3 cellular contexts compared by ENCODE assay signal in the genomic region with DNA sequence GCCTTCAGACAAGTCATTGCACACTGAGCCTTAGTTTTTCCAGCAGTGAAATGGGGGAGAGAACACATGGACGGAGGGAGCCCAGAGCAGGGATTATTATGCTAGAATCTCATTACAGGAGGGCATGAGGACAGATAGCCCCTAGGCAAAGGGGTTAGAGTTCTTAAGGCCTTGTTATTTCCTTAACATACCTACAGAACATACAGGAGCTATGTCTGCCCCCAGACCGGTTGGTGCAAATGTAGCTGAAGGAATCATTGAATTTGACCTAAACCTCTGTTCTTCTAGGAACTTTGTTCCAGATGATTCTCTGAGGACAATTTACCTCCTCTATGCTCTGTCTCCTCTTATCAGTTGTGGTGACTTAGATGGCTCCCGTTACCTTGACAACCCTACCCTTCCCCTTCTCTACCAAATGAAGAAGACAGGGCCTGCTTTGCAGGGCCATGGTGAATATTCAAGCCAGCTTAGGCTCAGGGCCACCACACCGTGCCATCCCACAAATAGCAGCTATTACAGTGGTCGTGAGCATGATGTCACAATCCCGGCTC.
TF ChIP-seq lines count a peak whose summit lies in the region.

No MANE protein-coding gene starts in this region.

TF ChIP-seq in GM23338, 12 proteins besides CTCF, POLR2A, EP300 and RAD21 (continued from another document):
- no peak for TF ChIP-seq NANOG (IDR thresholded peaks at IDR 0.05; ENCODE audit: borderline replicate concordance)
- no peak for TF ChIP-seq CREB1 (CRISPR knock-in tag; IDR thresholded peaks at IDR 0.05; ENCODE audit: low read depth)
- no peak for TF ChIP-seq ZNF331 (CRISPR knock-in tag; IDR thresholded peaks at IDR 0.05; ENCODE audit: low read depth)
- 0 out of 2 replicates have a peak, but pooled peaks have one; percentile 18 for TF ChIP-seq POLR2AphosphoS5 (IDR thresholded peaks at IDR 0.05; ENCODE audit: low read depth)

TF ChIP-seq in K562, 482 proteins besides CTCF, POLR2A, EP300 and RAD21:
- no peak for TF ChIP-seq BHLHE40 (IDR thresholded peaks at IDR 0.05; ENCODE audit: low read length)
- TF ChIP-seq RFX1 (IDR thresholded peaks at IDR 0.05) = peak; percentile 35; the same call in 1 of the 2 replicates

TF ChIP-seq in neural cell, 6 proteins besides CTCF, POLR2A, EP300 and RAD21 (continued from another document):
- TF ChIP-seq SMC3 (conservative IDR thresholded peaks at IDR 0.05; ENCODE audit: poor library complexity) (no peak), MXI1 (conservative IDR thresholded peaks at IDR 0.05; ENCODE audit: poor library complexity, severe bottlenecking) (no peak), TAF1 (IDR thresholded peaks at IDR 0.05; ENCODE audit: low read depth) (no peak), EZH2 (IDR thresholded peaks at IDR 0.05; ENCODE audit: borderline replicate concordance, insufficient read depth, low read length, poor library complexity, severe bottlenecking) (no peak)
- TF ChIP-seq, protein P1, sequence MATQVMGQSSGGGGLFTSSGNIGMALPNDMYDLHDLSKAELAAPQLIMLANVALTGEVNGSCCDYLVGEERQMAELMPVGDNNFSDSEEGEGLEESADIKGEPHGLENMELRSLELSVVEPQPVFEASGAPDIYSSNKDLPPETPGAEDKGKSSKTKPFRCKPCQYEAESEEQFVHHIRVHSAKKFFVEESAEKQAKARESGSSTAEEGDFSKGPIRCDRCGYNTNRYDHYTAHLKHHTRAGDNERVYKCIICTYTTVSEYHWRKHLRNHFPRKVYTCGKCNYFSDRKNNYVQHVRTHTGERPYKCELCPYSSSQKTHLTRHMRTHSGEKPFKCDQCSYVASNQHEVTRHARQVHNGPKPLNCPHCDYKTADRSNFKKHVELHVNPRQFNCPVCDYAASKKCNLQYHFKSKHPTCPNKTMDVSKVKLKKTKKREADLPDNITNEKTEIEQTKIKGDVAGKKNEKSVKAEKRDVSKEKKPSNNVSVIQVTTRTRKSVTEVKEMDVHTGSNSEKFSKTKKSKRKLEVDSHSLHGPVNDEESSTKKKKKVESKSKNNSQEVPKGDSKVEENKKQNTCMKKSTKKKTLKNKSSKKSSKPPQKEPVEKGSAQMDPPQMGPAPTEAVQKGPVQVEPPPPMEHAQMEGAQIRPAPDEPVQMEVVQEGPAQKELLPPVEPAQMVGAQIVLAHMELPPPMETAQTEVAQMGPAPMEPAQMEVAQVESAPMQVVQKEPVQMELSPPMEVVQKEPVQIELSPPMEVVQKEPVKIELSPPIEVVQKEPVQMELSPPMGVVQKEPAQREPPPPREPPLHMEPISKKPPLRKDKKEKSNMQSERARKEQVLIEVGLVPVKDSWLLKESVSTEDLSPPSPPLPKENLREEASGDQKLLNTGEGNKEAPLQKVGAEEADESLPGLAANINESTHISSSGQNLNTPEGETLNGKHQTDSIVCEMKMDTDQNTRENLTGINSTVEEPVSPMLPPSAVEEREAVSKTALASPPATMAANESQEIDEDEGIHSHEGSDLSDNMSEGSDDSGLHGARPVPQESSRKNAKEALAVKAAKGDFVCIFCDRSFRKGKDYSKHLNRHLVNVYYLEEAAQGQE (IDR thresholded peaks at IDR 0.05; ENCODE audit: borderline replicate concordance) = no peak
